ENCODE assay signal across 17 cellular contexts in the genomic region with DNA sequence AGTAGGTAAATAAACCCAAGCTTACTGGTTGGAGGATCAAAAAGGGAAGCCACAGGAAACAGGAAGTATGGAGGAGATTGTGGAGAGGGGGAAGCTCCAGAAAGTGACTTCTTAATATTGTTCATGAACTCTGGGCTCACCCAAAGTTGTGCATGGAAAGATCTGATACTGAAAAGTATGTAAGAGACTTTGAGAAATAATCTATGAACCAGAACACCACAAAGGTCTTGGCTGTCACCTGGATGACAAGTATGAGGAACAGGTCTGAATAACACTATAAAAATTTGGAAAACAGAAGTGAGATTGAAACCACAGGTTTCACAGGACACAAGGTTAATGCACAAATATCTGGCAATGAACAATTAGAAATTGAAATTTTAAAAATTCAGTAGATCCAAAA.
A peak's percentile ranks its signal among the peaks of the same experiment; 100 is the strongest.
DNase-seq lines count a peak whose midpoint lies in the region; ATAC-seq lines count a peak whose summit lies in the region.
"Had no signal": no experiment of that assay in that cellular context is flagged by ENCODE, and none has a peak within 500 bp of the region (broad histone marks: within the 10 kb centered on the region; RNA-seq: fewer than 3 reads in every experiment).

No MANE protein-coding gene starts in this region.

- no peaks in the 10 kb centered on the region for H3K9me3 ChIP-seq in CD4-positive, CD25-positive, alpha-beta regulatory T cell (ENCODE audit: control insufficient read depth in 2 of 2, low read length in 2 of 2)
- H3K9me3 ChIP-seq: BE2C, HAP-1, SK-N-SH had no signal

- no peak for DNase-seq in CD4-positive, CD25-positive, alpha-beta regulatory T cell
- peak; percentile 26 for DNase-seq in RPMI8226
- peak; percentile 17 for DNase-seq in glomerular visceral epithelial cell (ENCODE audit: extremely low spot score)
- DNase-seq in NCI-H2107 (lab: John Stamatoyannopoulos, UW), result no peak
- DNase-seq: BE2C; CD8-positive, alpha-beta memory T cell; NCI-H146; NCI-H345; NCI-H526 treated with DMSO at 0.1 percent for 48 hours; NK-92 treated with Interleukin-12 subunit alpha and Interleukin-12 subunit beta, amount 100 ng/mL, for 24 hours; Right ventricle myocardium superior; SK-N-SH had no signal

- H3K4me3 Mint-ChIP-seq in CD4-positive, CD25-positive, alpha-beta regulatory T cell, result no peak overlapping the region

- H3K27ac ChIP-seq in CD4-positive, CD25-positive, alpha-beta regulatory T cell (ENCODE audit: insufficient read depth, low read length, poor library complexity, severe bottlenecking), result no peak overlapping the region

- H3K36me3 Mint-ChIP-seq in CD4-positive, CD25-positive, alpha-beta regulatory T cell, result peaks cover 16% of the 10 kb centered on the region

- peaks cover 0 to 2% (median 0%) of the 10 kb centered on the region in 7 donors for H3K9me3 Mint-ChIP-seq in CD4-positive, CD25-positive, alpha-beta regulatory T cell
- H3K9me3 Mint-ChIP-seq: CD8-positive, alpha-beta memory T cell had no signal

- peaks cover 11% of the 10 kb centered on the region for H3K36me3 ChIP-seq in CD4-positive, CD25-positive, alpha-beta regulatory T cell (ENCODE audit: control insufficient read depth, insufficient read depth, low read length)
- H3K36me3 ChIP-seq: BE2C, HAP-1 had no signal

- H3K27me3 ChIP-seq in CD4-positive, CD25-positive, alpha-beta regulatory T cell (ENCODE audit: control insufficient read depth, insufficient read depth, low read length), result no peaks in the 10 kb centered on the region
- H3K27me3 ChIP-seq: BE2C had no signal

- peaks cover 19 to 43% (median 34%) of the 10 kb centered on the region in 4 donors for H3K4me1 Mint-ChIP-seq in CD4-positive, CD25-positive, alpha-beta regulatory T cell

- H3K4me3 ChIP-seq in CD4-positive, CD25-positive, alpha-beta regulatory T cell (ENCODE audit: low read depth, low read length), result no peak overlapping the region
- H3K4me3 ChIP-seq: HAP-1 had no signal

- H3K4me1 ChIP-seq in CD4-positive, CD25-positive, alpha-beta regulatory T cell (ENCODE audit: control insufficient read depth, insufficient read depth, low read length, poor library complexity, severe bottlenecking), result peaks cover 4% of the 10 kb centered on the region
- H3K4me1 ChIP-seq: BE2C, HAP-1 had no signal

- H3K27me3 Mint-ChIP-seq in CD4-positive, CD25-positive, alpha-beta regulatory T cell, result no peaks in the 10 kb centered on the region
- H3K27me3 Mint-ChIP-seq: CD8-positive, alpha-beta memory T cell had no signal

- ATAC-seq in CD4-positive, CD25-positive, alpha-beta regulatory T cell (ENCODE audit: low read depth in 2 of 2), result no peak
- ATAC-seq in GM18868 (IDR thresholded peaks at IDR 0.05; ENCODE audit: unreplicated experiment) (peak; percentile 55), GM19023 (IDR thresholded peaks at IDR 0.05; ENCODE audit: unreplicated experiment) (no peak), HG02970 (IDR thresholded peaks at IDR 0.05; ENCODE audit: low FRiP score, unreplicated experiment) (no peak)
- ATAC-seq: Panc1 had no signal

- peak overlapping the region; percentile 38 to 57 (median 52) for H3K27ac Mint-ChIP-seq in CD4-positive, CD25-positive, alpha-beta regulatory T cell
- H3K27ac Mint-ChIP-seq: CD8-positive, alpha-beta memory T cell had no signal

Comparison
In these comparisons a context has a peak if more than half of its experiments do, and no peak if none do; other contexts are left out.
1. DNase-seq: peak in RPMI8226 (single experiment) and glomerular visceral epithelial cell (single experiment); none in CD4-positive, CD25-positive, alpha-beta regulatory T cell (0 of 3) and NCI-H2107 (single experiment).